23 cellular contexts compared by ENCODE assay signal in genomic region chr17:4972322-4972721, GRCh38. TPM values are rescaled to one million over a fixed set of nuclear protein-coding genes. Genes with fewer than 3 reads are reported as not detected.
DNase-seq lines count a peak whose midpoint lies in the region; ATAC-seq and TF ChIP-seq lines count a peak whose summit lies in the region.
"Had no signal": no experiment of that assay in that cellular context is flagged by ENCODE, and none has a peak within 500 bp of the region (broad histone marks: within the 10 kb centered on the region; RNA-seq: fewer than 3 reads in every experiment).

No MANE protein-coding gene starts in this region.

- no peak for DNase-seq in activated naive CD4-positive, alpha-beta T cell (lab: John Stamatoyannopoulos, UW)
- DNase-seq in mesendoderm = no peak
- DNase-seq in stimulated activated effector memory CD8-positive, alpha-beta T cell treated with anti-CD3 and anti-CD28 coated beads, Interleukin-12 subunit alpha, Interleukin-12 subunit beta, amount 100 ng/mL, for 72 hours (ENCODE audit: low spot score in 2 of 2) = no peak
- no peak for DNase-seq in GM13976 (ENCODE audit: low spot score)
- DNase-seq in colonic mucosa = no peak
- DNase-seq: 8988T; activated B cell treated with CpG ODN at 0.5 μM for 24 hours; activated CD4-positive, alpha-beta memory T cell treated with anti-CD3 and anti-CD28 coated beads, Interleukin-2, amount 10 ng/mL, durations not matched to agents 7 days and 5 days; activated naive CD4-positive, alpha-beta T cell treated with anti-CD3 and anti-CD28 coated beads for 36 hours; activated T-cell treated with anti-CD3 and anti-CD28 coated beads, Interleukin-2, amount 50 U/mL, for 1 hour; body of pancreas; head of caudate nucleus; immature natural killer cell; NCI-H1417; NCI-H510A treated with DMSO at 0.1 percent for 48 hours; SK-N-SH; stimulated activated CD4-positive, alpha-beta T cell treated with anti-CD3 and anti-CD28 coated beads, Interleukin-1b, Interleukin-23, amount 100 ng/mL, for 48 hours; stimulated activated naive CD4-positive, alpha-beta T cell; trophoblast cell had no signal

- in situ Hi-C loops in GM13976 (cut with MboI; ENCODE audit: low sequenced_read_pairs, unreplicated experiment) = loop anchor here (10.0 kb wide), 1 partner anchor 92 kb away; no protein-coding TSS in a partner anchor

- no peaks in the 10 kb centered on the region for H3K27me3 Mint-ChIP-seq in activated naive CD4-positive, alpha-beta T cell treated with anti-CD3 and anti-CD28 coated beads, Interleukin-2, amount 50 U/mL, for 24 hours
- no peaks in the 10 kb centered on the region for H3K27me3 Mint-ChIP-seq in activated naive CD8-positive, alpha-beta T cell
- H3K27me3 Mint-ChIP-seq: activated B cell treated with CpG ODN at 0.5 μM for 24 hours; activated CD4-positive, alpha-beta memory T cell treated with anti-CD3 and anti-CD28 coated beads, Interleukin-2, amount 10 ng/mL, durations not matched to agents 7 days and 5 days; B cell had no signal

- no peaks in the 10 kb centered on the region for H3K27me3 ChIP-seq in mesendoderm (ENCODE audit: insufficient read depth, low read length, poor library complexity)
- H3K27me3 ChIP-seq in colonic mucosa = no peaks in the 10 kb centered on the region
- H3K27me3 ChIP-seq: body of pancreas had no signal

- peaks cover 6% of the 10 kb centered on the region for H3K79me1 ChIP-seq in mesendoderm (ENCODE audit: low read length)

- peaks cover 2% of the 10 kb centered on the region for H3K4me1 ChIP-seq in mesendoderm (ENCODE audit: control insufficient read depth, low read depth, low read length)
- H3K4me1 ChIP-seq in colonic mucosa = no peaks in the 10 kb centered on the region

- no peak for TF ChIP-seq CTCF in GM13976 (IDR thresholded peaks at IDR 0.05; ENCODE audit: borderline replicate concordance, control extremely low read depth, extremely low read depth, insufficient read depth, missing control alignments)
- TF ChIP-seq CTCF in colonic mucosa (IDR thresholded peaks at IDR 0.05) = no peak

- H3K18ac ChIP-seq in mesendoderm (ENCODE audit: low read length) = no peak overlapping the region

- ATAC-seq in stimulated activated effector memory CD8-positive, alpha-beta T cell treated with anti-CD3 and anti-CD28 coated beads, Interleukin-12 subunit alpha, Interleukin-12 subunit beta, amount 100 ng/mL, for 72 hours = no peak
- no peak for ATAC-seq in HG02840 (IDR thresholded peaks at IDR 0.05; ENCODE audit: low FRiP score, unreplicated experiment)
- ATAC-seq: body of pancreas had no signal

- no peak overlapping the region for H2AK5ac ChIP-seq in mesendoderm (ENCODE audit: low read length)

- no peaks in the 10 kb centered on the region for H3K9me3 Mint-ChIP-seq in activated naive CD4-positive, alpha-beta T cell treated with anti-CD3 and anti-CD28 coated beads, Interleukin-2, amount 50 U/mL, for 24 hours
- no peaks in the 10 kb centered on the region for H3K9me3 Mint-ChIP-seq in activated naive CD8-positive, alpha-beta T cell (ENCODE audit: low read depth)
- H3K9me3 Mint-ChIP-seq in stimulated activated effector memory CD8-positive, alpha-beta T cell treated with anti-CD3 and anti-CD28 coated beads, Interleukin-12 subunit alpha, Interleukin-12 subunit beta, amount 100 ng/mL, for 72 hours = no peaks in the 10 kb centered on the region
- H3K9me3 Mint-ChIP-seq: activated B cell treated with CpG ODN at 0.5 μM for 24 hours; activated CD4-positive, alpha-beta memory T cell treated with anti-CD3 and anti-CD28 coated beads, Interleukin-2, amount 10 ng/mL, durations not matched to agents 7 days and 5 days; activated naive CD4-positive, alpha-beta T cell treated with anti-CD3 and anti-CD28 coated beads for 36 hours; immature natural killer cell had no signal

- no peak overlapping the region for H3K4me3 ChIP-seq in mesendoderm (ENCODE audit: low read length)
- H3K4me3 ChIP-seq in colonic mucosa = no peak overlapping the region
- H3K4me3 ChIP-seq: body of pancreas had no signal

- H3K36me3 Mint-ChIP-seq in activated naive CD4-positive, alpha-beta T cell treated with anti-CD3 and anti-CD28 coated beads, Interleukin-2, amount 50 U/mL, for 24 hours = peaks cover 21% of the 10 kb centered on the region
- H3K36me3 Mint-ChIP-seq in activated naive CD8-positive, alpha-beta T cell = peaks cover 10% of the 10 kb centered on the region
- H3K36me3 Mint-ChIP-seq in stimulated activated effector memory CD8-positive, alpha-beta T cell treated with anti-CD3 and anti-CD28 coated beads, Interleukin-12 subunit alpha, Interleukin-12 subunit beta, amount 100 ng/mL, for 72 hours = no peaks in the 10 kb centered on the region

- H3K9ac ChIP-seq in mesendoderm (ENCODE audit: low read length) = no peak overlapping the region
- H3K9ac ChIP-seq in colonic mucosa (ENCODE audit: low read depth in 2 of 2, low read length in 2 of 2) = no peak overlapping the region
- H3K9ac ChIP-seq: SK-N-SH had no signal

- H4K5ac ChIP-seq in mesendoderm (ENCODE audit: low read length) = no peak overlapping the region

- no peak overlapping the region for H3K4me3 Mint-ChIP-seq in activated naive CD4-positive, alpha-beta T cell treated with anti-CD3 and anti-CD28 coated beads, Interleukin-2, amount 50 U/mL, for 24 hours
- H3K4me3 Mint-ChIP-seq in activated naive CD8-positive, alpha-beta T cell = no peak overlapping the region
- H3K4me3 Mint-ChIP-seq in stimulated activated effector memory CD8-positive, alpha-beta T cell treated with anti-CD3 and anti-CD28 coated beads, Interleukin-12 subunit alpha, Interleukin-12 subunit beta, amount 100 ng/mL, for 72 hours = no peak overlapping the region
- H3K4me3 Mint-ChIP-seq: activated B cell treated with CpG ODN at 0.5 μM for 24 hours; activated CD4-positive, alpha-beta memory T cell treated with anti-CD3 and anti-CD28 coated beads, Interleukin-2, amount 10 ng/mL, durations not matched to agents 7 days and 5 days; activated naive CD4-positive, alpha-beta T cell treated with anti-CD3 and anti-CD28 coated beads for 36 hours; B cell; immature natural killer cell had no signal

- H3K56ac ChIP-seq in mesendoderm (ENCODE audit: low read length) = peak overlapping the region; percentile 10

- no peaks in the 10 kb centered on the region for H3K9me3 ChIP-seq in colonic mucosa
- H3K9me3 ChIP-seq: body of pancreas, SK-N-SH had no signal

- H3K27ac ChIP-seq in mesendoderm (ENCODE audit: low read depth, low read length) (no peak overlapping the region), colonic mucosa (no peak overlapping the region)
- H3K27ac ChIP-seq: body of pancreas had no signal

- H3K79me2 ChIP-seq in mesendoderm (ENCODE audit: control insufficient read depth, insufficient read depth, low read length) = peaks cover 3% of the 10 kb centered on the region

- no peak overlapping the region for H2BK120ac ChIP-seq in mesendoderm (ENCODE audit: low read depth, low read length)

- H3K4me1 Mint-ChIP-seq in activated naive CD4-positive, alpha-beta T cell treated with anti-CD3 and anti-CD28 coated beads, Interleukin-2, amount 50 U/mL, for 24 hours = peaks cover 31% of the 10 kb centered on the region
- H3K4me1 Mint-ChIP-seq in activated naive CD8-positive, alpha-beta T cell (ENCODE audit: low read depth) = peaks cover 27% of the 10 kb centered on the region
- H3K4me1 Mint-ChIP-seq in stimulated activated effector memory CD8-positive, alpha-beta T cell treated with anti-CD3 and anti-CD28 coated beads, Interleukin-12 subunit alpha, Interleukin-12 subunit beta, amount 100 ng/mL, for 72 hours = peaks cover 9% of the 10 kb centered on the region

- no peak overlapping the region for H2BK15ac ChIP-seq in mesendoderm (replicated peaks; ENCODE audit: low read depth)

- peak overlapping the region; percentile 81 for H3K27ac Mint-ChIP-seq in activated naive CD4-positive, alpha-beta T cell treated with anti-CD3 and anti-CD28 coated beads, Interleukin-2, amount 50 U/mL, for 24 hours
- peak overlapping the region; percentile 58 for H3K27ac Mint-ChIP-seq in activated naive CD8-positive, alpha-beta T cell
- peak overlapping the region; percentile 24 for H3K27ac Mint-ChIP-seq in stimulated activated effector memory CD8-positive, alpha-beta T cell treated with anti-CD3 and anti-CD28 coated beads, Interleukin-12 subunit alpha, Interleukin-12 subunit beta, amount 100 ng/mL, for 72 hours
- H3K27ac Mint-ChIP-seq: activated B cell treated with CpG ODN at 0.5 μM for 24 hours; activated CD4-positive, alpha-beta memory T cell treated with anti-CD3 and anti-CD28 coated beads, Interleukin-2, amount 10 ng/mL, durations not matched to agents 7 days and 5 days; activated naive CD4-positive, alpha-beta T cell treated with anti-CD3 and anti-CD28 coated beads for 36 hours; B cell had no signal

- no peak overlapping the region for H3K4me2 ChIP-seq in mesendoderm (ENCODE audit: low read length)
- H3K4me2 ChIP-seq: SK-N-SH had no signal

- no CpG with 5 or more reads among the region's 12 CpGs for WGBS in mesendoderm (ENCODE audit: extremely low coverage, insufficient coverage, low lambda C conversion rate)

- H3K23ac ChIP-seq in mesendoderm (ENCODE audit: low read length) = no peak overlapping the region

- no peak overlapping the region for H3K4ac ChIP-seq in mesendoderm (ENCODE audit: low read depth, low read length)

- no peak overlapping the region for H2BK5ac ChIP-seq in mesendoderm (ENCODE audit: low read length)

- no peak overlapping the region for H4K8ac ChIP-seq in mesendoderm (ENCODE audit: low read depth, low read length)

- H3K36me3 ChIP-seq in mesendoderm (ENCODE audit: control insufficient read depth, insufficient read depth, low read length) (no peaks in the 10 kb centered on the region), colonic mucosa (no peaks in the 10 kb centered on the region)

- intact Hi-C loops in colonic mucosa (cut with DNase I) = loop anchor here (5.0 kb wide), 1 partner anchor 70 kb away; the partner anchor contains the start of gene CHRNE

RNA-seq across cellular contexts. Expression of gene SPAG7, which starts 4.7 kb away (rescaled TPM):
- polyA plus RNA-seq in mesendoderm (2013, experiment 1 of 2) = 65.0 TPM
- 63.7 TPM for polyA plus RNA-seq in mesendoderm (2013, experiment 2 of 2)
- 10 to 100 TPM; 47.7 to 56.4 TPM for total RNA-seq in colonic mucosa

RNA-seq across cellular contexts. Expression of gene CAMTA2, which starts 15.2 kb away (rescaled TPM):
- 8.5 TPM for polyA plus RNA-seq in mesendoderm (2013, experiment 1 of 2)
- polyA plus RNA-seq in mesendoderm (2013, experiment 2 of 2) = 9.6 TPM
- 10 to 100 TPM; 39.8 to 52.6 TPM for total RNA-seq in colonic mucosa

RNA-seq across cellular contexts. Expression of gene ENO3, which starts 21.4 kb away (rescaled TPM):
- 8.2 TPM for polyA plus RNA-seq in mesendoderm (2013, experiment 1 of 2)
- 9.8 TPM for polyA plus RNA-seq in mesendoderm (2013, experiment 2 of 2)
- 10 to 100 TPM in 1 of 2 donors, 1 to 10 TPM in 1; 3.8 to 17.6 TPM for total RNA-seq in colonic mucosa

RNA-seq across cellular contexts. Expression of gene PFN1, which starts 24.0 kb away (rescaled TPM):
- 2,067 TPM for polyA plus RNA-seq in mesendoderm (2013, experiment 1 of 2)
- 2,097 TPM for polyA plus RNA-seq in mesendoderm (2013, experiment 2 of 2)
- 1,000 to 10,000 TPM in 1 of 2 donors, 100 to 1,000 TPM in 1; 839 to 1,278 TPM for total RNA-seq in colonic mucosa

RNA-seq across cellular contexts. Expression of gene INCA1, which starts 25.0 kb away (rescaled TPM):
- polyA plus RNA-seq in mesendoderm (2013, experiment 1 of 2) = 0.63 TPM
- 0.69 TPM for polyA plus RNA-seq in mesendoderm (2013, experiment 2 of 2)
- total RNA-seq in colonic mucosa = 1 to 10 TPM; 1.6 to 4.2 TPM

Comparison
In these comparisons a context has a peak if more than half of its experiments do, and no peak if none do; other contexts are left out.
1. H3K27ac Mint-ChIP-seq: peak in every context shown above with its lines; median percentile 81 in activated naive CD4-positive, alpha-beta T cell treated with anti-CD3 and anti-CD28 coated beads, Interleukin-2, amount 50 U/mL, for 24 hours; 58 in activated naive CD8-positive, alpha-beta T cell; 24 in stimulated activated effector memory CD8-positive, alpha-beta T cell treated with anti-CD3 and anti-CD28 coated beads, Interleukin-12 subunit alpha, Interleukin-12 subunit beta, amount 100 ng/mL, for 72 hours.